Comparison of ENCODE assay signal across 8 cellular contexts in the genomic region with DNA sequence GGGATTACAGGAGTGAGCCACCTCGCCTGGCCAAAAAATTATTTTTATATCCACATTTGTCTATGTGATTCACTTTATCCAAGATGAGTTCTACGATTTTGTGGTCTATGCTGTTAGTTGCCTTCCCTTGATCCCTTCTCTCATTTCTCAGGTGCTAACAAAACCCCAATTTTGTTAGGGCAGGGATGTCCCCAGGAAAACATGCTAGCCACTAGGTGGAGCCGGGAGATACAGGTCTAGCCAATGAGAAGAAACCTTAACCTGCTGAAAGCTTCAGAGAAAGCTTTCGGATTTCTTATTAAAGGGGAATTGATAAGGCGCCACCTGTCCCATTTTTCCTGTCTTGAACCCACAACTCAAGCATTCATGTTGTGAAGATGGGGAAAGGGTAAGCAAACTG.
DNase-seq lines count a peak whose midpoint lies in the region; ATAC-seq, FAIRE-seq and TF ChIP-seq lines count a peak whose summit lies in the region.
"Had no signal": no experiment of that assay in that cellular context is flagged by ENCODE, and none has a peak within 500 bp of the region (broad histone marks: within the 10 kb centered on the region; RNA-seq: fewer than 3 reads in every experiment).

No MANE protein-coding gene starts in this region.

- H4K20me1 ChIP-seq in OCI-LY1 (ENCODE audit: insufficient read depth, low read length) (no peaks in the 10 kb centered on the region), HepG2 (ENCODE audit: insufficient read depth, low read length) (no peaks in the 10 kb centered on the region)

- FAIRE-seq in HepG2 (lab: Jason Lieb, UNC): peak; percentile 68
- FAIRE-seq: TTC549 had no signal

- POLR2A ChIA-PET in HepG2 (lab: Yijun Ruan, JAX): no interaction called here

- H3K4me3 ChIP-seq in GM12875 (ENCODE audit: low read depth, low read length) (no peak overlapping the region), OCI-LY1 (ENCODE audit: low read depth, low read length, poor library complexity, severe bottlenecking) (no peak overlapping the region), HepG2 (replicated peaks in 1 of 3; ENCODE audit: insufficient read depth in 1 of 3, low read depth in 2 of 3, low read length in 3 of 3) (no peak overlapping the region)

- TF ChIP-seq EP300 in HepG2 (IDR thresholded peaks at IDR 0.05; ENCODE audit: low read depth in 2 of 2, low read length in 2 of 2) (no peak), HepG2 (CRISPR knock-in tag; IDR thresholded peaks at IDR 0.05; ENCODE audit: borderline replicate concordance) (no peak)

- peak; percentile 83 for ATAC-seq in HepG2

- no peak for TF ChIP-seq RAD21 in HepG2 (CRISPR knock-in tag; IDR thresholded peaks at IDR 0.05)

- intact Hi-C loops in HepG2 (cut with micrococcal nuclease; ENCODE audit: unreplicated experiment): loop anchor here (1.0 to 2.0 kb wide), 2 partner anchors 69 to 284 kb away; no protein-coding TSS in a partner anchor

- H3K79me2 ChIP-seq in OCI-LY1 (ENCODE audit: insufficient read depth, low read length): no peaks in the 10 kb centered on the region
- H3K79me2 ChIP-seq in HepG2 (ENCODE audit: insufficient read depth, low read length): no peaks in the 10 kb centered on the region

- no peaks in the 10 kb centered on the region for H3F3A ChIP-seq in OCI-LY1 (ENCODE audit: insufficient read depth, low read length)

- H3K27ac ChIP-seq in OCI-LY1 (ENCODE audit: low read depth, low read length, poor library complexity, severe bottlenecking) (no peak overlapping the region), HepG2 (ENCODE audit: extremely low read length, insufficient read depth, low read length) (no peak overlapping the region)

- H3K9me3 ChIP-seq in OCI-LY1 (ENCODE audit: low read length): no peaks in the 10 kb centered on the region
- H3K9me3 ChIP-seq in HepG2 (ENCODE audit: low read length): no peaks in the 10 kb centered on the region

- no peaks in the 10 kb centered on the region for H3K9me2 ChIP-seq in OCI-LY1 (ENCODE audit: low read depth, low read length)

- H3K27me3 ChIP-seq in OCI-LY1 (ENCODE audit: insufficient read depth, low read length) (no peaks in the 10 kb centered on the region), HepG2 (ENCODE audit: control insufficient read depth in 1 of 2, insufficient read depth in 2 of 2, low read length in 2 of 2) (peaks cover 0 to 2% of the 10 kb centered on the region in 2 experiments; a peak in 2 of 5 replicates)

- in situ Hi-C loops in HepG2 (cut with HindIII; ENCODE audit: extremely low pct_ligation_motif_present, low pct_unique_long_range_greater_than_20kb): no loop called here

- 37% methylated on average over 5 of the region's 5 CpGs for WGBS in HepG2 (ENCODE audit: low lambda C conversion rate)

- peak; percentile 44 for DNase-seq in activated naive CD4-positive, alpha-beta T cell treated with anti-CD3 and anti-CD28 coated beads, Interleukin-2, amount 50 U/mL, for 16 hours
- DNase-seq in HepG2 (ENCODE audit: low spot score): peak; percentile 48
- no peak for DNase-seq in putamen (ENCODE audit: low spot score)
- no peak for DNase-seq in hypothalamus (lab: John Stamatoyannopoulos, UW)
- no peak for DNase-seq in retina

- no TSS peak for BruUV-seq in HepG2 (replicated peaks; lab: Mats Ljungman, UMichigan)

- TF ChIP-seq CTCF in GM12875 (IDR thresholded peaks at IDR 0.05; ENCODE audit: borderline replicate concordance, insufficient read depth, low read depth, low read length) (peak; percentile 49; the same call in 1 of the 2 replicates), OCI-LY1 (IDR thresholded peaks at IDR 0.05; ENCODE audit: low read length) (peak; percentile 61), HepG2 (CRISPR knock-in tag; IDR thresholded peaks at IDR 0.05) (peak; percentile 71)

- no peaks in the 10 kb centered on the region for H3K4me1 ChIP-seq in OCI-LY1 (ENCODE audit: insufficient read depth, low read length, severe bottlenecking)
- H3K4me1 ChIP-seq in HepG2 (ENCODE audit: insufficient read depth, low read length): peaks cover 54% of the 10 kb centered on the region

- no peak overlapping the region for H3K9ac ChIP-seq in OCI-LY1 (ENCODE audit: low read length)
- H3K9ac ChIP-seq in HepG2 (ENCODE audit: insufficient read depth, low read depth, low read length): no peak overlapping the region

- H2AFZ ChIP-seq in OCI-LY1 (ENCODE audit: low read length) (no peak overlapping the region), HepG2 (ENCODE audit: low read length) (no peak overlapping the region)

- H3K4me2 ChIP-seq in OCI-LY1 (ENCODE audit: low read length) (no peak overlapping the region), HepG2 (ENCODE audit: low read depth, low read length) (no peak overlapping the region)

- CTCF ChIA-PET in HepG2 (lab: Yijun Ruan, JAX; ENCODE audit: low intra/inter-chr PET ratio, low total read pairs): interaction anchor here (1.6 kb wide), 1 partner anchor 283 kb away, joined by 4 read pairs; no protein-coding TSS in a partner anchor

- no peak for TF ChIP-seq POLR2A in HepG2 (IDR thresholded peaks at IDR 0.05; ENCODE audit: insufficient read depth in 1 of 2, low read depth in 2 of 2, low read length in 2 of 2)

- H3K36me3 ChIP-seq in OCI-LY1 (ENCODE audit: insufficient read depth, low read length) (no peaks in the 10 kb centered on the region), HepG2 (replicated peaks in 1 of 2; ENCODE audit: control insufficient read depth in 1 of 2, insufficient read depth in 2 of 2, low read length in 2 of 2) (no peaks in the 10 kb centered on the region)

TF ChIP-seq in HepG2, 621 proteins besides CTCF, POLR2A, EP300 and RAD21 (continues in another document):
- TF ChIP-seq STAG1 (CRISPR knock-in tag; IDR thresholded peaks at IDR 0.05) (peak; percentile 76), ARID5B (CRISPR knock-in tag; IDR thresholded peaks at IDR 0.05) (0 out of 2 replicates have a peak, but pooled peaks have one; percentile 14), NFYC (CRISPR knock-in tag; IDR thresholded peaks at IDR 0.05) (peak; percentile 42; the same call in 1 of the 2 replicates), ZBTB8A (CRISPR knock-in tag; IDR thresholded peaks at IDR 0.05; ENCODE audit: borderline replicate concordance, low read depth) (no peak), GATAD2A (CRISPR knock-in tag; IDR thresholded peaks at IDR 0.05) (0 out of 2 replicates have a peak, but pooled peaks have one; percentile 13), SOX5 (CRISPR knock-in tag; IDR thresholded peaks at IDR 0.05; ENCODE audit: borderline replicate concordance) (0 out of 2 replicates have a peak, but pooled peaks have one; percentile 16), KDM1A (CRISPR knock-in tag; IDR thresholded peaks at IDR 0.05) (no peak), SMC3 (IDR thresholded peaks at IDR 0.05; ENCODE audit: low read length) (peak; percentile 52; the same call in 1 of the 2 replicates), ZNF724P (CRISPR knock-in tag; IDR thresholded peaks at IDR 0.05; ENCODE audit: borderline replicate concordance) (no peak), ZNF766 (CRISPR knock-in tag; IDR thresholded peaks at IDR 0.05; ENCODE audit: borderline replicate concordance) (no peak), SOX6 (IDR thresholded peaks at IDR 0.05) (no peak), SOX6 (CRISPR knock-in tag; IDR thresholded peaks at IDR 0.05) (0 out of 2 replicates have a peak, but pooled peaks have one; percentile 31), SOX13 (IDR thresholded peaks at IDR 0.05) (no peak), SOX13 (CRISPR knock-in tag; conservative IDR thresholded peaks at IDR 0.05 in 1 of 2, IDR thresholded peaks at IDR 0.05 in 1 of 2) (peak in 1 of 2 experiments; percentile 25; a peak in 1 of 4 replicates), ZNF30 (CRISPR knock-in tag; IDR thresholded peaks at IDR 0.05) (no peak), NCOA2 (CRISPR knock-in tag; IDR thresholded peaks at IDR 0.05) (no peak), NFYB (CRISPR knock-in tag; IDR thresholded peaks at IDR 0.05) (0 out of 2 replicates have a peak, but pooled peaks have one; percentile 28)
- TF ChIP-seq, protein P1, sequence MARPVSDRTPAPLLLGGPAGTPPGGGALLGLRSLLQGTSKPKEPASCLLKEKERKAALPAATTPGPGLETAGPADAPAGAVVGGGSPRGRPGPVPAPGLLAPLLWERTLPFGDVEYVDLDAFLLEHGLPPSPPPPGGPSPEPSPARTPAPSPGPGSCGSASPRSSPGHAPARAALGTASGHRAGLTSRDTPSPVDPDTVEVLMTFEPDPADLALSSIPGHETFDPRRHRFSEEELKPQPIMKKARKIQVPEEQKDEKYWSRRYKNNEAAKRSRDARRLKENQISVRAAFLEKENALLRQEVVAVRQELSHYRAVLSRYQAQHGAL (CRISPR knock-in tag; IDR thresholded peaks at IDR 0.05; ENCODE audit: not compliant biosample characterization): no peak

Comparison
In these comparisons a context has a peak if more than half of its experiments do, and no peak if none do; other contexts are left out.
1. DNase-seq: peak in activated naive CD4-positive, alpha-beta T cell treated with anti-CD3 and anti-CD28 coated beads, Interleukin-2, amount 50 U/mL, for 16 hours (single experiment) and HepG2 (single experiment); none in putamen (single experiment), hypothalamus (0 of 51) and retina (single experiment).
2. Peak in every context shown above with its lines, with median percentiles within 50 percentile points of each other: CTCF ChIP-seq.